29 cellular contexts compared by ENCODE assay signal in the genomic region with DNA sequence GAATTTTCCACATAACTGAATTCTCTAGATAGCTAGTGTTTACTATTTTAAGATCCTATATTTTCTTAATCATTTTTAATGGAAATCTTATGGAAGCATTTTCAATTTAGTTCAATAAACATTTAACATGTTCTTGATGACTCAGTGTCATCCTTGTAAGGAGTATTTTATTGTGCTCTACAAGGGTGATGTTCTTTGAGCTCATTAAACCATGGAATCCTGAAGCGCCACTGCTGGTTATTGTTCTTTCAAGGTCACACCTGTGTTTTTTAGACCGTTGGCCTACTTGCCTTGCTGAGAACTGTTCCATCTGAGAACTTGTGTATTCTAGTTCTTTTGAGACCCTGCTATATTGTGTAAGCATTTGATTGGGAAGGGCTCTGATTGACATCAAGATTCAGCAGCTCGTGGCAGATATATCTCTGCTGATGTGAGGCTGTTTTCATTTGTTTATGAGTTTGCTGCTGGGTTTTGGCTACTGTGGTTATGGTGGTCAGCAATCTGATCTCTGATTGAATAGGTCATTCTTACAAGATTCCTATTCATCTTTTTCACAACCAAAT.
"Had no signal": no experiment of that assay in that cellular context is flagged by ENCODE, and none has a peak within 500 bp of the region (broad histone marks: within the 10 kb centered on the region; RNA-seq: fewer than 3 reads in every experiment).

No MANE protein-coding gene starts in this region.

- H3K27me3 ChIP-seq: brain microvascular endothelial cell, cardiac muscle cell, Peyer's patch, SJSA1 had no signal

- H3K36me3 ChIP-seq: brain microvascular endothelial cell, cardiac muscle cell, Peyer's patch, SJSA1 had no signal

- H3K4me1 ChIP-seq: Peyer's patch, SJSA1 had no signal

- H3K36me3 Mint-ChIP-seq: activated CD4-positive, alpha-beta memory T cell treated with anti-CD3 and anti-CD28 coated beads for 36 hours; activated naive CD4-positive, alpha-beta T cell treated with anti-CD3 and anti-CD28 coated beads, Interleukin-2, amount 10 ng/mL, durations not matched to agents 7 days and 5 days; activated naive CD8-positive, alpha-beta T cell treated with anti-CD3 and anti-CD28 coated beads for 36 hours; IgD-negative memory B cell had no signal

- H3K27ac ChIP-seq: brain microvascular endothelial cell, cardiac muscle cell, Peyer's patch, SJSA1 had no signal

- H3K4me1 Mint-ChIP-seq: activated B cell treated with CpG ODN at 0.5 μM for 24 hours; activated CD4-positive, alpha-beta T cell treated with anti-CD3 and anti-CD28 coated beads, Interleukin-2, amount 10 ng/mL, durations not matched to agents 24 days and 14 days; activated naive CD4-positive, alpha-beta T cell treated with anti-CD3 and anti-CD28 coated beads, Interleukin-2, amount 10 ng/mL, durations not matched to agents 7 days and 5 days; activated naive CD8-positive, alpha-beta T cell treated with anti-CD3 and anti-CD28 coated beads for 36 hours; IgD-negative memory B cell had no signal

- H3K4me3 ChIP-seq: cardiac muscle cell, Peyer's patch, SJSA1 had no signal

- H3K4me3 Mint-ChIP-seq: activated B cell treated with CpG ODN at 0.5 μM for 24 hours; activated CD4-positive, alpha-beta memory T cell treated with anti-CD3 and anti-CD28 coated beads for 36 hours; activated CD4-positive, alpha-beta T cell treated with anti-CD3 and anti-CD28 coated beads, Interleukin-2, amount 10 ng/mL, durations not matched to agents 24 days and 14 days; activated naive CD4-positive, alpha-beta T cell treated with anti-CD3 and anti-CD28 coated beads, Interleukin-2, amount 10 ng/mL, durations not matched to agents 7 days and 5 days; activated naive CD8-positive, alpha-beta T cell treated with anti-CD3 and anti-CD28 coated beads for 36 hours; IgD-negative memory B cell; T-helper 1 cell treated with Interleukin-12 subunit alpha and Interleukin-12 subunit beta and Interleukin-4 antibody, amounts not matched to agents 30 μg/mL and 1 μg/mL, for 36 hours had no signal

- H3K27me3 Mint-ChIP-seq: activated CD4-positive, alpha-beta T cell treated with anti-CD3 and anti-CD28 coated beads, Interleukin-2, amount 10 ng/mL, durations not matched to agents 24 days and 14 days; activated naive CD4-positive, alpha-beta T cell treated with anti-CD3 and anti-CD28 coated beads, Interleukin-2, amount 10 ng/mL, durations not matched to agents 7 days and 5 days had no signal

- H3K9me3 ChIP-seq: Peyer's patch, SJSA1 had no signal

- H3K27ac Mint-ChIP-seq: activated B cell treated with CpG ODN at 0.5 μM for 24 hours; activated CD4-positive, alpha-beta memory T cell treated with anti-CD3 and anti-CD28 coated beads for 36 hours; activated CD4-positive, alpha-beta T cell treated with anti-CD3 and anti-CD28 coated beads, Interleukin-2, amount 10 ng/mL, durations not matched to agents 24 days and 14 days; activated naive CD4-positive, alpha-beta T cell treated with anti-CD3 and anti-CD28 coated beads, Interleukin-2, amount 10 ng/mL, durations not matched to agents 7 days and 5 days; activated naive CD8-positive, alpha-beta T cell treated with anti-CD3 and anti-CD28 coated beads for 36 hours; activated T-helper 2 cell treated with anti-CD3 and anti-CD28 coated beads, Interferon-gamma antibody, Interleukin-2, Interleukin-4, amounts not matched to agents 10 μg/mL and 5 μg/mL and 100 μg/mL, durations not matched to agents 14 hours and 24 hours and 36 hours; IgD-negative memory B cell; T-helper 1 cell treated with Interleukin-12 subunit alpha and Interleukin-12 subunit beta and Interleukin-4 antibody, amounts not matched to agents 30 μg/mL and 1 μg/mL, for 36 hours had no signal

- H3K9me3 Mint-ChIP-seq: activated B cell treated with CpG ODN at 0.5 μM for 24 hours; activated CD4-positive, alpha-beta memory T cell treated with anti-CD3 and anti-CD28 coated beads for 36 hours; activated CD4-positive, alpha-beta T cell treated with anti-CD3 and anti-CD28 coated beads, Interleukin-2, amount 10 ng/mL, durations not matched to agents 24 days and 14 days; activated naive CD4-positive, alpha-beta T cell treated with anti-CD3 and anti-CD28 coated beads, Interleukin-2, amount 10 ng/mL, durations not matched to agents 7 days and 5 days; activated naive CD8-positive, alpha-beta T cell treated with anti-CD3 and anti-CD28 coated beads for 36 hours; activated T-helper 2 cell treated with anti-CD3 and anti-CD28 coated beads, Interferon-gamma antibody, Interleukin-2, Interleukin-4, amounts not matched to agents 10 μg/mL and 5 μg/mL and 100 μg/mL, durations not matched to agents 14 hours and 24 hours and 36 hours; IgD-negative memory B cell; T-helper 1 cell treated with Interleukin-12 subunit alpha and Interleukin-12 subunit beta and Interleukin-4 antibody, amounts not matched to agents 30 μg/mL and 1 μg/mL, for 36 hours had no signal

- DNase-seq: activated B cell treated with CpG ODN at 0.5 μM for 24 hours; activated CD4-positive, alpha-beta memory T cell treated with anti-CD3 and anti-CD28 coated beads for 36 hours; activated CD4-positive, alpha-beta T cell treated with anti-CD3 and anti-CD28 coated beads for 1 hour; activated CD4-positive, alpha-beta T cell treated with anti-CD3 and anti-CD28 coated beads, Interleukin-2, amount 10 ng/mL, durations not matched to agents 24 days and 14 days; activated CD8-positive, alpha-beta memory T cell treated with anti-CD3 and anti-CD28 coated beads for 24 hours; activated gamma-delta T cell treated with Interleukin-2 at 50 U/mL for 16 hours; activated naive CD4-positive, alpha-beta T cell treated with anti-CD3 and anti-CD28 coated beads, Interleukin-2, amount 10 ng/mL, durations not matched to agents 7 days and 5 days; activated naive CD8-positive, alpha-beta T cell treated with anti-CD3 and anti-CD28 coated beads for 36 hours; activated T-cell treated with anti-CD3 and anti-CD28 coated beads for 4 hours; activated T-cell treated with anti-CD3 and anti-CD28 coated beads, Interleukin-2, amount 50 U/mL, for 48 hours; brain microvascular endothelial cell; Karpas-422; NCI-H1048; NCI-H1417; NCI-H1930; NCI-H345; NCI-H510A; NCI-H526 treated with DMSO at 0.1 percent for 48 hours; NCI-H82; NK-92 treated with Interleukin-12 subunit alpha and Interleukin-12 subunit beta, amount 100 ng/mL, for 24 hours; OCI-M1; Peyer's patch; SHP77; T-helper 9 cell had no signal
